Comparison of ENCODE assay signal across 11 cellular contexts in the genomic region with DNA sequence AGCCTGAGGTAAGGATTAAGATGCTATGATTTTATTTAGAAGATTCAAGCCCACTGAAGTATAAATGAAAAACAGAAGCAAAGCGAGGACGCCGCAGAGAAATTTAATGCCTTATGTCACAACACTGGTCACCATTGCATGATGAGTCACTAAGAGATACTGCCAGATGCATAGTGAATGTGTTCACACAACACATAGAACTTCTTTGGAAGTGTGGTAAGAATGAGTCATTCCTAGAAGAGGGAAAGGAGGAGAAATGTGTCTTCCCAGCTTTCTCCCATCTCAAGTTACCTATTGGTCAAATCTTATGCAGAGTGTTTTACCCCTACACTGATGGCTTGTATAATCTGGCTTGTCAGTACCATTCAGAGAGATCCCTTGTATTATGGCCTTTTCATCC.
DNase-seq lines count a peak whose midpoint lies in the region; FAIRE-seq and TF ChIP-seq lines count a peak whose summit lies in the region.
"Had no signal": no experiment of that assay in that cellular context is flagged by ENCODE, and none has a peak within 500 bp of the region (broad histone marks: within the 10 kb centered on the region; RNA-seq: fewer than 3 reads in every experiment).

No MANE protein-coding gene starts in this region.

- peak; percentile 87 for DNase-seq in RKO (ENCODE audit: low spot score)
- DNase-seq in epithelial cell of esophagus (ENCODE audit: low read depth) = peak; percentile 61
- DNase-seq in smooth muscle cell of the brain vasculature (ENCODE audit: low read depth, low spot score) = peak; percentile 45
- no peak for DNase-seq in GM12891 (ENCODE audit: insufficient read length, low spot score)
- no peak for DNase-seq in NCI-H748 (lab: John Stamatoyannopoulos, UW; ENCODE audit: unreplicated experiment)
- no peak for DNase-seq in NOMO-1 treated with dmso at 0.1 percent for 144 hours (lab: John Stamatoyannopoulos, UW; ENCODE audit: unreplicated experiment)
- DNase-seq: anterior cingulate cortex, GF-D8, NCI-H2227 treated with DMSO at 0.1 percent for 48 hours, T-cell had no signal

- no peaks in the 10 kb centered on the region for H3K9me3 ChIP-seq in HEK293 (ENCODE audit: control insufficient read depth, insufficient read depth, low read depth, low read length)

- no peak for TF ChIP-seq POLR2A in GM12891 (IDR thresholded peaks at IDR 0.05; ENCODE audit: low read depth, low read length)

- no peak for FAIRE-seq in GM12891 (lab: Jason Lieb, UNC)

- CTCF ChIA-PET in HEK293 (lab: Yijun Ruan, JAX) = no interaction called here

- TF ChIP-seq CTCF in HEK293 (tag by site-specific recombination; IDR thresholded peaks at IDR 0.05) = no peak
- no peak for TF ChIP-seq CTCF in epithelial cell of esophagus (IDR thresholded peaks at IDR 0.05; ENCODE audit: insufficient read depth, low read depth, low read length, missing control alignments)

- H3K27ac ChIP-seq in HEK293 (ENCODE audit: extremely low read depth, low read depth, low read length) = no peak overlapping the region

- no peaks in the 10 kb centered on the region for H3K4me1 ChIP-seq in HEK293 (ENCODE audit: control insufficient read depth, insufficient read depth, low read length)

- POLR2A ChIA-PET in HEK293 (lab: Yijun Ruan, JAX) = no interaction called here

- no peaks in the 10 kb centered on the region for H3K36me3 ChIP-seq in HEK293 (ENCODE audit: control insufficient read depth in 2 of 2, insufficient read depth in 1 of 2, low read length in 2 of 2)

- H3K4me3 ChIP-seq in HEK293 (ENCODE audit: low read depth, low read length) (no peak overlapping the region), epithelial cell of esophagus (ENCODE audit: low read length) (no peak overlapping the region)

TF ChIP-seq in HEK293, 187 proteins besides CTCF, POLR2A, EP300 and RAD21 (continues in another document):
- no peak for TF ChIP-seq MEIS1 (CRISPR knock-in tag; IDR thresholded peaks at IDR 0.05; ENCODE audit: borderline replicate concordance)
- no peak for TF ChIP-seq ZBTB8A (tag by site-specific recombination; IDR thresholded peaks at IDR 0.05)
- TF ChIP-seq ZNF629 (tag by site-specific recombination; IDR thresholded peaks at IDR 0.05) = peak; percentile 78
- TF ChIP-seq, protein P1, sequence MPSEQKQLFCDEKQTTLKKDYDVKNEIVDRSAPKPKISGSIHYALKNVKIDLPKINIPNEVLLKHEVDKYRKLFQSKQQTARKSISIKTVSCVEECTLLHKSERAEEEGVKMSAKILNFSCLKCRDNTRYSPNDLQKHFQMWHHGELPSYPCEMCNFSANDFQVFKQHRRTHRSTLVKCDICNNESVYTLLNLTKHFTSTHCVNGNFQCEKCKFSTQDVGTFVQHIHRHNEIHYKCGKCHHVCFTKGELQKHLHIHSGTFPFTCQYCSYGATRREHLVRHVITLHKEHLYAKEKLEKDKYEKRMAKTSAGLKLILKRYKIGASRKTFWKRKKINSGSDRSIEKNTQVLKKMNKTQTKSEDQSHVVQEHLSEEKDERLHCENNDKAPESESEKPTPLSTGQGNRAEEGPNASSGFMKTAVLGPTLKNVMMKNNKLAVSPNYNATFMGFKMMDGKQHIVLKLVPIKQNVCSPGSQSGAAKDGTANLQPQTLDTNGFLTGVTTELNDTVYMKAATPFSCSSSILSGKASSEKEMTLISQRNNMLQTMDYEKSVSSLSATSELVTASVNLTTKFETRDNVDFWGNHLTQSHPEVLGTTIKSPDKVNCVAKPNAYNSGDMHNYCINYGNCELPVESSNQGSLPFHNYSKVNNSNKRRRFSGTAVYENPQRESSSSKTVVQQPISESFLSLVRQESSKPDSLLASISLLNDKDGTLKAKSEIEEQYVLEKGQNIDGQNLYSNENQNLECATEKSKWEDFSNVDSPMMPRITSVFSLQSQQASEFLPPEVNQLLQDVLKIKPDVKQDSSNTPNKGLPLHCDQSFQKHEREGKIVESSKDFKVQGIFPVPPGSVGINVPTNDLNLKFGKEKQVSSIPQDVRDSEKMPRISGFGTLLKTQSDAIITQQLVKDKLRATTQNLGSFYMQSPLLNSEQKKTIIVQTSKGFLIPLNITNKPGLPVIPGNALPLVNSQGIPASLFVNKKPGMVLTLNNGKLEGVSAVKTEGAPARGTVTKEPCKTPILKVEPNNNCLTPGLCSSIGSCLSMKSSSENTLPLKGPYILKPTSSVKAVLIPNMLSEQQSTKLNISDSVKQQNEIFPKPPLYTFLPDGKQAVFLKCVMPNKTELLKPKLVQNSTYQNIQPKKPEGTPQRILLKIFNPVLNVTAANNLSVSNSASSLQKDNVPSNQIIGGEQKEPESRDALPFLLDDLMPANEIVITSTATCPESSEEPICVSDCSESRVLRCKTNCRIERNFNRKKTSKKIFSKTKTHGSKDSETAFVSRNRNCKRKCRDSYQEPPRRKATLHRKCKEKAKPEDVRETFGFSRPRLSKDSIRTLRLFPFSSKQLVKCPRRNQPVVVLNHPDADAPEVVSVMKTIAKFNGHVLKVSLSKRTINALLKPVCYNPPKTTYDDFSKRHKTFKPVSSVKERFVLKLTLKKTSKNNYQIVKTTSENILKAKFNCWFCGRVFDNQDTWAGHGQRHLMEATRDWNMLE (tag by site-specific recombination; conservative IDR thresholded peaks at IDR 0.05; ENCODE audit: low read depth) = peak; percentile 58
- no peak for TF ChIP-seq ZNF555 (tag by site-specific recombination; conservative IDR thresholded peaks at IDR 0.05)
- TF ChIP-seq ZNF843 (tag by site-specific recombination; IDR thresholded peaks at IDR 0.05) = peak; percentile 30; the same call in 1 of the 2 replicates
- TF ChIP-seq ZNF157 (tag by site-specific recombination; IDR thresholded peaks at IDR 0.05) = no peak
- no peak for TF ChIP-seq ZNF169 (tag by site-specific recombination; IDR thresholded peaks at IDR 0.05)
- TF ChIP-seq ZNF544 (tag by site-specific recombination; IDR thresholded peaks at IDR 0.05) = no peak
- no peak for TF ChIP-seq ZNF48 (tag by site-specific recombination; IDR thresholded peaks at IDR 0.05)

TF ChIP-seq in GM12891, 5 proteins besides CTCF, POLR2A, EP300 and RAD21:
- TF ChIP-seq TAF1 (IDR thresholded peaks at IDR 0.05; ENCODE audit: low read depth, low read length) (no peak), SPI1 (IDR thresholded peaks at IDR 0.05; ENCODE audit: low read depth, low read length) (no peak), POLR2AphosphoS5 (IDR thresholded peaks at IDR 0.05; ENCODE audit: low read depth, low read length) (no peak), POU2F2 (IDR thresholded peaks at IDR 0.05; ENCODE audit: low read depth, low read length) (no peak)

Comparison
In these comparisons a context has a peak if more than half of its experiments do, and no peak if none do; other contexts are left out.
1. DNase-seq: peak in RKO (single experiment), epithelial cell of esophagus (single experiment) and smooth muscle cell of the brain vasculature (single experiment); none in GM12891 (single experiment), NCI-H748 (single experiment) and NOMO-1 treated with dmso at 0.1 percent for 144 hours (single experiment).